In genomic region chr11:82864268-82864667, GRCh38 we compare ENCODE assay signal across 7 cellular contexts. TPM values are rescaled to one million over a fixed set of nuclear protein-coding genes. Genes with fewer than 3 reads are reported as not detected.
DNase-seq lines count a peak whose midpoint lies in the region; FAIRE-seq and TF ChIP-seq lines count a peak whose summit lies in the region.

No MANE protein-coding gene starts in this region.

- H3K4me3 ChIP-seq in GM12865 (ENCODE audit: low read depth, low read length) (no peak overlapping the region), bronchial epithelial cell (ENCODE audit: low read depth, low read length) (no peak overlapping the region), tibial nerve (no peak overlapping the region)

- TF ChIP-seq CTCF in GM12865 (IDR thresholded peaks at IDR 0.05; ENCODE audit: insufficient read depth, low read depth, low read length, missing control alignments): peak; percentile 62
- TF ChIP-seq CTCF in bronchial epithelial cell (IDR thresholded peaks at IDR 0.05; ENCODE audit: insufficient read depth, low read length, severe bottlenecking): peak; percentile 72
- peak; percentile 48 to 79 (median 71) for TF ChIP-seq CTCF in tibial nerve (IDR thresholded peaks at IDR 0.05)

- TF ChIP-seq EP300 in tibial nerve (IDR thresholded peaks at IDR 0.05): peak; percentile 56 to 85

- DNase-seq in GM12865 (ENCODE audit: low read depth): peak; percentile 52
- DNase-seq in HuH-7.5 (ENCODE audit: low spot score): peak; percentile 18
- peak; percentile 8 for DNase-seq in RCC 7860 (ENCODE audit: low spot score)
- peak; percentile 52 for DNase-seq in bronchial epithelial cell (ENCODE audit: low read depth)
- peak; percentile 61 for DNase-seq in kidney tubule cell (ENCODE audit: low spot score)
- DNase-seq in tibial nerve (ENCODE audit: low spot score in 2 of 2): peak; percentile 53 to 69
- DNase-seq in T1000 (lab: John Stamatoyannopoulos, UW): no peak

- no peaks in the 10 kb centered on the region for H3K36me3 ChIP-seq in bronchial epithelial cell (ENCODE audit: control insufficient read depth, insufficient read depth, low read length)
- no peaks in the 10 kb centered on the region for H3K36me3 ChIP-seq in tibial nerve

- peak overlapping the region in 3 of 4 donors; percentile 36 to 65 (median 55) for H3K27ac ChIP-seq in tibial nerve

- H3K9me3 ChIP-seq in tibial nerve: no peaks in the 10 kb centered on the region

- WGBS in tibial nerve, 2 donors: 10 to 13% methylated on average over 5 of the region's 5 CpGs

- TF ChIP-seq POLR2A in tibial nerve (IDR thresholded peaks at IDR 0.05): no peak

- H3K4me1 ChIP-seq in tibial nerve: peaks cover 0 to 42% (median 2%) of the 10 kb centered on the region in 4 donors

- H3K27me3 ChIP-seq in bronchial epithelial cell (ENCODE audit: control insufficient read depth, insufficient read depth, low read length) (no peaks in the 10 kb centered on the region), tibial nerve (no peaks in the 10 kb centered on the region)

- FAIRE-seq in RCC 7860 (lab: Jason Lieb, UNC): no peak
- FAIRE-seq in bronchial epithelial cell (lab: Jason Lieb, UNC): no peak

RNA-seq across cellular contexts. Expression of gene PRCP, which starts 36.0 kb away (rescaled TPM):
- total RNA-seq in bronchial epithelial cell (10.0 and 25.9 TPM in 2 replicates), tibial nerve (10 to 100 TPM; 39.6 to 58.6 (median 45.8) TPM)

RNA-seq across cellular contexts. Expression of gene DDIAS, which starts 37.3 kb away (rescaled TPM):
- total RNA-seq in bronchial epithelial cell (under 0.01 and 0.26 TPM in 2 replicates), tibial nerve (1 to 10 TPM in 2 of 4 donors, under 1 TPM in 2; 0.22 to 3.1 (median 1.3) TPM)
